26 cellular contexts compared by ENCODE assay signal in the genomic region with DNA sequence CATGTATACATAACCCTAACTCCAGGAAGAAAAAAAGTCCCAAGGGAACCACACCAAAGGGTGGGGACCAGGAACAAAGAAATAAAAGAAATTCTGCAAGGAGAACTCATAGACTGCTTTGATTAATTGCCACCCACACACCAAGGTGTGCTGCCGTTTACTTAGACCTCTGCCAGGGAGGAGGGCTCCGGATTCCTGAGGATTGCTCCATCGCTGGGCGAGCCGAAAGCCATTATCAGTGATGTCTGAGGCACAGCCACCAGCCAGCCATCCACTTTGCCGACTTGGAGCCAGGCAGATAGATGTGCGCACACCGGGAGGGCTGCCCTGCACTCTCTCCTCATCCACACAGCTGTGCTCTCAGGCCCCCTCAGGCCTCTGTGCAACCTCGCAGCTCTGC.
DNase-seq lines count a peak whose midpoint lies in the region; ATAC-seq, FAIRE-seq and TF ChIP-seq lines count a peak whose summit lies in the region.
"Had no signal": no experiment of that assay in that cellular context is flagged by ENCODE, and none has a peak within 500 bp of the region (broad histone marks: within the 10 kb centered on the region; RNA-seq: fewer than 3 reads in every experiment).

No MANE protein-coding gene starts in this region.

- no peak overlapping the region for H3K9ac ChIP-seq in HCT116 (ENCODE audit: low read length)

- H3K79me2 ChIP-seq in HCT116 (ENCODE audit: insufficient read depth, low read length): no peaks in the 10 kb centered on the region

- peaks cover 20% of the 10 kb centered on the region; the same call in 1 of the 2 replicates for H3K27me3 ChIP-seq in HCT116 (ENCODE audit: insufficient read depth, low read length)
- H3K27me3 ChIP-seq in foreskin keratinocyte: peaks cover 4% of the 10 kb centered on the region
- peaks cover 0 to 2% of the 10 kb centered on the region in 2 donors for H3K27me3 ChIP-seq in small intestine (ENCODE audit: control insufficient read depth in 2 of 2, insufficient read depth in 2 of 2, low read length in 2 of 2)
- H3K27me3 ChIP-seq: upper lobe of left lung had no signal

- H3K27ac ChIP-seq in HCT116 (ENCODE audit: low read depth, low read length) (no peak overlapping the region), foreskin keratinocyte (no peak overlapping the region), small intestine (ENCODE audit: low read depth in 1 of 2, low read length in 1 of 2) (no peak overlapping the region)
- H3K27ac ChIP-seq: A549, adrenal gland, left ventricle myocardium inferior, neutrophil, upper lobe of left lung had no signal

- no peak for TF ChIP-seq POLR2A in HCT116 (IDR thresholded peaks at IDR 0.05; ENCODE audit: borderline replicate concordance, extremely low read depth, insufficient read depth, insufficient read length)

- WGBS in small intestine, 3 donors: 35 to 61% (median 57%) methylated on average over 9 of the region's 9 CpGs

- TF ChIP-seq CTCF in HCT116 (IDR thresholded peaks at IDR 0.05 in 2 of 3, conservative IDR thresholded peaks at IDR 0.05 in 1 of 3; ENCODE audit: borderline replicate concordance in 1 of 3, insufficient read depth in 1 of 3, low read depth in 2 of 3, low read length in 2 of 3) (no peak), foreskin keratinocyte (conservative IDR thresholded peaks at IDR 0.05) (no peak)

- CTCF ChIA-PET in HCT116 (lab: Charles Lee): no interaction called here

- H3K4me1 ChIP-seq in HCT116 (ENCODE audit: control insufficient read depth in 1 of 2, insufficient read depth in 2 of 2, low read length in 2 of 2) (peaks cover 6 to 11% of the 10 kb centered on the region in 2 experiments; a peak in 2 of 4 replicates), foreskin keratinocyte (peaks cover 13% of the 10 kb centered on the region), small intestine (ENCODE audit: control insufficient read depth in 2 of 2, insufficient read depth in 1 of 2, low read depth in 1 of 2, low read length in 1 of 2) (no peaks in the 10 kb centered on the region)
- H3K4me1 ChIP-seq: adrenal gland, left ventricle myocardium inferior had no signal

- no peak for FAIRE-seq in small intestine (lab: Jason Lieb, UNC)
- FAIRE-seq: A549, D721Med, H1, islet of Langerhans had no signal

- no peak for DNase-seq in HCT116 (ENCODE audit: low read depth, low spot score)
- DNase-seq in SW480 (ENCODE audit: low spot score): peak; percentile 89
- DNase-seq in foreskin keratinocyte: peak; percentile 47 to 48
- peak; percentile 14 for DNase-seq in small intestine
- DNase-seq in effector CD8-positive, alpha-beta T cell (lab: John Stamatoyannopoulos, UW): no peak
- no peak for DNase-seq in H4 (ENCODE audit: low spot score)
- DNase-seq: activated CD8-positive, alpha-beta T cell treated with anti-CD3 and anti-CD28 coated beads for 36 hours; activated naive CD4-positive, alpha-beta T cell treated with anti-CD3 and anti-CD28 coated beads, Interleukin-2, amount 10 ng/mL, durations not matched to agents 7 days and 5 days; adrenal gland; head of caudate nucleus; left ventricle myocardium inferior; naive B cell; stimulated activated CD4-positive, alpha-beta T cell treated with anti-CD3 and anti-CD28 coated beads, Interleukin-15, amount 100 ng/mL, for 24 hours; stimulated activated CD4-positive, alpha-beta T cell treated with anti-CD3 and anti-CD28 coated beads, Interleukin-4, amount 100 ng/mL, for 4 hours; SW 1271; T-helper 9 cell had no signal

- BruUV-seq in HCT116 (replicated peaks; lab: Mats Ljungman, UMichigan): no TSS peak

- H2AFZ ChIP-seq in HCT116 (ENCODE audit: low read depth, low read length, poor library complexity, severe bottlenecking): no peak overlapping the region

- POLR2A ChIA-PET in HCT116 (lab: Charles Lee): no interaction called here

- ATAC-seq in HCT116: peak; percentile 42; the same call in 1 of the 2 replicates
- ATAC-seq in foreskin keratinocyte: peak; percentile 74
- no peak for ATAC-seq in GM21528 (IDR thresholded peaks at IDR 0.05; ENCODE audit: low FRiP score, unreplicated experiment)
- no peak for ATAC-seq in GM21529 (IDR thresholded peaks at IDR 0.05; ENCODE audit: unreplicated experiment)
- ATAC-seq: A549; activated CD8-positive, alpha-beta T cell treated with anti-CD3 and anti-CD28 coated beads for 36 hours; activated T-helper 17 cell treated with anti-CD3 and anti-CD28 coated beads, Interleukin-2, amount 50 U/mL, for 72 hours; Panc1 had no signal

- intact Hi-C loops in HCT116 (cut with micrococcal nuclease): no loop called here

- H3K4me3 ChIP-seq in HCT116 (replicated peaks in 1 of 2; ENCODE audit: low read depth in 1 of 2, low read length in 2 of 2) (no peak overlapping the region), small intestine (ENCODE audit: low read depth in 1 of 2, low read length in 2 of 2) (no peak overlapping the region)
- H3K4me3 ChIP-seq: A549, adrenal gland, left ventricle myocardium inferior, upper lobe of left lung had no signal

- no peaks in the 10 kb centered on the region for H3K9me2 ChIP-seq in HCT116 (ENCODE audit: insufficient read depth)

- H3K4me2 ChIP-seq in HCT116 (ENCODE audit: low read length): 0 out of 2 replicates have a peak overlapping the region, but pooled peaks have one; percentile 9
- H3K4me2 ChIP-seq: A549 had no signal

- no peak for TF ChIP-seq RAD21 in HCT116 (IDR thresholded peaks at IDR 0.05; ENCODE audit: low read depth)

- H3K36me3 ChIP-seq in HCT116 (ENCODE audit: control insufficient read depth in 1 of 2, insufficient read depth in 2 of 2, low read length in 2 of 2): no peaks in the 10 kb centered on the region
- H3K36me3 ChIP-seq in small intestine (ENCODE audit: control insufficient read depth in 2 of 2, insufficient read depth in 2 of 2, low read length in 2 of 2): no peaks in the 10 kb centered on the region
- H3K36me3 ChIP-seq: adrenal gland, left ventricle myocardium inferior, neutrophil, upper lobe of left lung had no signal

- no peaks in the 10 kb centered on the region for H4K20me1 ChIP-seq in HCT116 (ENCODE audit: insufficient read depth)

- H3K9me3 ChIP-seq in HCT116 (ENCODE audit: control insufficient read depth in 1 of 2, insufficient read depth in 1 of 2, low read depth in 1 of 2, low read length in 2 of 2) (no peaks in the 10 kb centered on the region), small intestine (ENCODE audit: control insufficient read depth, low read depth) (no peaks in the 10 kb centered on the region)
- H3K9me3 ChIP-seq: A549, adrenal gland, left ventricle myocardium inferior, neutrophil, upper lobe of left lung had no signal

- RAD21 ChIA-PET in HCT116 (lab: Charles Lee; ENCODE audit: low non-redundant PET in 1 of 2, low total read pairs in 2 of 2, uncharacterized antibody in 2 of 2, unreplicated experiment in 2 of 2): no interaction called here

TF ChIP-seq in HCT116, 20 proteins besides CTCF, POLR2A, EP300 and RAD21 (continues in another document):
- TF ChIP-seq, protein P1, sequence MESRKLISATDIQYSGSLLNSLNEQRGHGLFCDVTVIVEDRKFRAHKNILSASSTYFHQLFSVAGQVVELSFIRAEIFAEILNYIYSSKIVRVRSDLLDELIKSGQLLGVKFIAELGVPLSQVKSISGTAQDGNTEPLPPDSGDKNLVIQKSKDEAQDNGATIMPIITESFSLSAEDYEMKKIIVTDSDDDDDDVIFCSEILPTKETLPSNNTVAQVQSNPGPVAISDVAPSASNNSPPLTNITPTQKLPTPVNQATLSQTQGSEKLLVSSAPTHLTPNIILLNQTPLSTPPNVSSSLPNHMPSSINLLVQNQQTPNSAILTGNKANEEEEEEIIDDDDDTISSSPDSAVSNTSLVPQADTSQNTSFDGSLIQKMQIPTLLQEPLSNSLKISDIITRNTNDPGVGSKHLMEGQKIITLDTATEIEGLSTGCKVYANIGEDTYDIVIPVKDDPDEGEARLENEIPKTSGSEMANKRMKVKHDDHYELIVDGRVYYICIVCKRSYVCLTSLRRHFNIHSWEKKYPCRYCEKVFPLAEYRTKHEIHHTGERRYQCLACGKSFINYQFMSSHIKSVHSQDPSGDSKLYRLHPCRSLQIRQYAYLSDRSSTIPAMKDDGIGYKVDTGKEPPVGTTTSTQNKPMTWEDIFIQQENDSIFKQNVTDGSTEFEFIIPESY (IDR thresholded peaks at IDR 0.05; ENCODE audit: extremely low read depth, insufficient replicate concordance, low read length): no peak
- no peak for TF ChIP-seq POLR2AphosphoS5 (IDR thresholded peaks at IDR 0.05; ENCODE audit: low read depth, low read length)
- no peak for TF ChIP-seq CEBPB (IDR thresholded peaks at IDR 0.05; ENCODE audit: low read depth)
- TF ChIP-seq ZNF274 (IDR thresholded peaks at IDR 0.05; ENCODE audit: low read depth, low read length): no peak
- TF ChIP-seq SRF (IDR thresholded peaks at IDR 0.05; ENCODE audit: low read depth): no peak
- TF ChIP-seq EZH2phosphoT487 (IDR thresholded peaks at IDR 0.05; ENCODE audit: borderline replicate concordance): no peak
- TF ChIP-seq EGR1 (IDR thresholded peaks at IDR 0.05; ENCODE audit: low read depth): no peak
- TF ChIP-seq SIN3A (IDR thresholded peaks at IDR 0.05; ENCODE audit: low read depth): no peak
- no peak for TF ChIP-seq CBX3 (IDR thresholded peaks at IDR 0.05; ENCODE audit: low read depth)
- TF ChIP-seq, protein P2, sequence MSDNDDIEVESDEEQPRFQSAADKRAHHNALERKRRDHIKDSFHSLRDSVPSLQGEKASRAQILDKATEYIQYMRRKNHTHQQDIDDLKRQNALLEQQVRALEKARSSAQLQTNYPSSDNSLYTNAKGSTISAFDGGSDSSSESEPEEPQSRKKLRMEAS (IDR thresholded peaks at IDR 0.05): no peak
- TF ChIP-seq FOSL1 (IDR thresholded peaks at IDR 0.05; ENCODE audit: low read depth): no peak
- TF ChIP-seq YY1 (IDR thresholded peaks at IDR 0.05; ENCODE audit: extremely low read depth, insufficient replicate concordance, low read depth, low read length): no peak
- TF ChIP-seq TCF7L2 (IDR thresholded peaks at IDR 0.05; ENCODE audit: borderline replicate concordance, extremely low read depth, insufficient read depth, insufficient read length): no peak
- TF ChIP-seq SP1 (IDR thresholded peaks at IDR 0.05; ENCODE audit: low read depth): no peak
- no peak for TF ChIP-seq ZFX (IDR thresholded peaks at IDR 0.05)
- TF ChIP-seq, protein P3, sequence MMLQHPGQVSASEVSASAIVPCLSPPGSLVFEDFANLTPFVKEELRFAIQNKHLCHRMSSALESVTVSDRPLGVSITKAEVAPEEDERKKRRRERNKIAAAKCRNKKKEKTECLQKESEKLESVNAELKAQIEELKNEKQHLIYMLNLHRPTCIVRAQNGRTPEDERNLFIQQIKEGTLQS (IDR thresholded peaks at IDR 0.05): no peak

Comparison
In these comparisons a context has a peak if more than half of its experiments do, and no peak if none do; other contexts are left out.
1. ATAC-seq: peak in HCT116 (single experiment) and foreskin keratinocyte (single experiment); none in GM21528 (single experiment) and GM21529 (single experiment).
2. DNase-seq: peak in SW480 (single experiment), foreskin keratinocyte (2 of 2) and small intestine (single experiment); none in HCT116 (single experiment), effector CD8-positive, alpha-beta T cell (single experiment) and H4 (single experiment).